8 cellular contexts compared by ENCODE assay signal in genomic region chr19:9768175-9769112, GRCh38. TPM values are rescaled to one million over a fixed set of nuclear protein-coding genes. Genes with fewer than 3 reads are reported as not detected.
A peak's percentile ranks its signal among the peaks of the same experiment; 100 is the strongest.
DNase-seq lines count a peak whose midpoint lies in the region; ATAC-seq, FAIRE-seq and TF ChIP-seq lines count a peak whose summit lies in the region.

Gene ZNF846, minus strand, starts transcription at chr19:9768738. Its CDS starts 3,788 bp downstream, at chr19:9764950.

- H3K36me3 Mint-ChIP-seq in WTC11: peaks cover 20% of the 10 kb centered on the region

- H3K27me3 ChIP-seq in small intestine (ENCODE audit: control insufficient read depth in 2 of 2, insufficient read depth in 2 of 2, low read length in 2 of 2): no peaks in the 10 kb centered on the region

- TF ChIP-seq CTCF in WTC11 (IDR thresholded peaks at IDR 0.05) (no peak), cardiac fibroblast (IDR thresholded peaks at IDR 0.05; ENCODE audit: low read depth, low read length) (peak; percentile 8)

- no peaks in the 10 kb centered on the region for H3K27me3 Mint-ChIP-seq in WTC11 (ENCODE audit: low read depth)

- peak; percentile 76 for DNase-seq in ACHN
- peak; percentile 92 for DNase-seq in NCI-H2196 treated with DMSO at 0.1 percent for 48 hours (lab: John Stamatoyannopoulos, UW; ENCODE audit: unreplicated experiment)
- DNase-seq in WTC11 (ENCODE audit: low spot score): peak; percentile 96
- peak; percentile 97 to 98 for DNase-seq in cardiac fibroblast (ENCODE audit: low read depth in 2 of 2)
- DNase-seq in iPS-NIHi11 (ENCODE audit: low spot score): peak; percentile 97
- DNase-seq in small intestine: peak; percentile 95

- H3K4me3 ChIP-seq in cardiac fibroblast (replicated peaks in 1 of 2; ENCODE audit: low read depth in 2 of 2, low read length in 2 of 2) (peak within 1 kb of the TSS; percentile 71 to 78), small intestine (ENCODE audit: low read depth in 1 of 2, low read length in 2 of 2) (peak within 1 kb of the TSS; percentile 42 to 48)

- peak within 1 kb of the TSS; percentile 94 for H3K4me3 Mint-ChIP-seq in WTC11

- no peaks in the 10 kb centered on the region for H3K9me3 ChIP-seq in small intestine (ENCODE audit: control insufficient read depth, low read depth)

- peak within 1 kb of the TSS; percentile 97 for H3K27ac Mint-ChIP-seq in WTC11

- H3K36me3 ChIP-seq in small intestine (ENCODE audit: control insufficient read depth in 2 of 2, insufficient read depth in 2 of 2, low read length in 2 of 2): peaks cover 2 to 4% of the 10 kb centered on the region in 2 donors

- H3K4me1 ChIP-seq in small intestine (ENCODE audit: control insufficient read depth in 2 of 2, insufficient read depth in 1 of 2, low read depth in 1 of 2, low read length in 1 of 2): no peaks in the 10 kb centered on the region

- H3K27ac ChIP-seq in small intestine (ENCODE audit: low read depth in 1 of 2, low read length in 1 of 2): peak within 1 kb of the TSS; percentile 86 to 99

- POLR2A ChIA-PET in WTC11 (lab: Charles Lee): interaction anchor here (0.5 to 1.4 kb wide), 6 partner anchors 10 to 93 kb away, joined by 3 to 7 read pairs (median 4); partner anchors contain the start of genes UBL5 and ZNF562

- WGBS in small intestine, 3 donors: 0 to 1% (median 0%) methylated on average over 50 to 65 of the region's 65 CpGs

- FAIRE-seq in small intestine (lab: Jason Lieb, UNC): no peak

- CTCF ChIA-PET in WTC11 (lab: Charles Lee): interaction anchor here (0.6 to 2.1 kb wide), 9 partner anchors 32 to 143 kb away, joined by 3 to 19 read pairs (median 4); partner anchors contain the start of genes PIN1 and ZNF562

- in situ Hi-C loops in ACHN (cut with HindIII; ENCODE audit: low pct_ligation_motif_present, low pct_unique_long_range_greater_than_20kb, low sequenced_read_pairs): no loop called here

- ATAC-seq in GM18868 (IDR thresholded peaks at IDR 0.05; ENCODE audit: unreplicated experiment) (peak; percentile 98), HG03108 (IDR thresholded peaks at IDR 0.05; ENCODE audit: unreplicated experiment) (peak; percentile 98), WTC11 (peak; percentile 98)

- H3K4me1 Mint-ChIP-seq in WTC11: no peaks in the 10 kb centered on the region

- peaks cover 13% of the 10 kb centered on the region for H3K9me3 Mint-ChIP-seq in WTC11

TF ChIP-seq in WTC11, 78 proteins besides CTCF, POLR2A, EP300 and RAD21 (continues in another document):
- peak; percentile 50; the same call in 1 of the 2 replicates for TF ChIP-seq ELF4 (CRISPR knock-in tag; IDR thresholded peaks at IDR 0.05; ENCODE audit: low read depth)
- TF ChIP-seq, protein P1, sequence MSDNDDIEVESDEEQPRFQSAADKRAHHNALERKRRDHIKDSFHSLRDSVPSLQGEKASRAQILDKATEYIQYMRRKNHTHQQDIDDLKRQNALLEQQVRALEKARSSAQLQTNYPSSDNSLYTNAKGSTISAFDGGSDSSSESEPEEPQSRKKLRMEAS (CRISPR knock-in tag; IDR thresholded peaks at IDR 0.05): peak; percentile 71
- TF ChIP-seq ZNF423 (CRISPR knock-in tag; IDR thresholded peaks at IDR 0.05): peak; percentile 93
- no peak for TF ChIP-seq TP53 (CRISPR knock-in tag; IDR thresholded peaks at IDR 0.05)
- 0 out of 2 replicates have a peak, but pooled peaks have one; percentile 25 for TF ChIP-seq KAT7 (CRISPR knock-in tag; IDR thresholded peaks at IDR 0.05; ENCODE audit: borderline replicate concordance)
- TF ChIP-seq, protein P2, sequence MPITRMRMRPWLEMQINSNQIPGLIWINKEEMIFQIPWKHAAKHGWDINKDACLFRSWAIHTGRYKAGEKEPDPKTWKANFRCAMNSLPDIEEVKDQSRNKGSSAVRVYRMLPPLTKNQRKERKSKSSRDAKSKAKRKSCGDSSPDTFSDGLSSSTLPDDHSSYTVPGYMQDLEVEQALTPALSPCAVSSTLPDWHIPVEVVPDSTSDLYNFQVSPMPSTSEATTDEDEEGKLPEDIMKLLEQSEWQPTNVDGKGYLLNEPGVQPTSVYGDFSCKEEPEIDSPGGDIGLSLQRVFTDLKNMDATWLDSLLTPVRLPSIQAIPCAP (CRISPR knock-in tag; IDR thresholded peaks at IDR 0.05): 0 out of 2 replicates have a peak, but pooled peaks have one; percentile 11
- TF ChIP-seq CBFB (CRISPR knock-in tag; IDR thresholded peaks at IDR 0.05; ENCODE audit: low read depth): 0 out of 2 replicates have a peak, but pooled peaks have one; percentile 43
- no peak for TF ChIP-seq ZNF671 (CRISPR knock-in tag; IDR thresholded peaks at IDR 0.05)
- 0 out of 2 replicates have a peak, but pooled peaks have one; percentile 4 for TF ChIP-seq TEAD4 (CRISPR knock-in tag; IDR thresholded peaks at IDR 0.05)
- TF ChIP-seq ZNF232 (CRISPR knock-in tag; IDR thresholded peaks at IDR 0.05): 0 out of 2 replicates have a peak, but pooled peaks have one; percentile 37
- peak; percentile 60; the same call in 1 of the 2 replicates for TF ChIP-seq FOXP1 (CRISPR knock-in tag; IDR thresholded peaks at IDR 0.05; ENCODE audit: borderline replicate concordance)
- TF ChIP-seq TEAD1 (CRISPR knock-in tag; IDR thresholded peaks at IDR 0.05): no peak; the same call in 1 of the 2 replicates
- TF ChIP-seq, protein P3, sequence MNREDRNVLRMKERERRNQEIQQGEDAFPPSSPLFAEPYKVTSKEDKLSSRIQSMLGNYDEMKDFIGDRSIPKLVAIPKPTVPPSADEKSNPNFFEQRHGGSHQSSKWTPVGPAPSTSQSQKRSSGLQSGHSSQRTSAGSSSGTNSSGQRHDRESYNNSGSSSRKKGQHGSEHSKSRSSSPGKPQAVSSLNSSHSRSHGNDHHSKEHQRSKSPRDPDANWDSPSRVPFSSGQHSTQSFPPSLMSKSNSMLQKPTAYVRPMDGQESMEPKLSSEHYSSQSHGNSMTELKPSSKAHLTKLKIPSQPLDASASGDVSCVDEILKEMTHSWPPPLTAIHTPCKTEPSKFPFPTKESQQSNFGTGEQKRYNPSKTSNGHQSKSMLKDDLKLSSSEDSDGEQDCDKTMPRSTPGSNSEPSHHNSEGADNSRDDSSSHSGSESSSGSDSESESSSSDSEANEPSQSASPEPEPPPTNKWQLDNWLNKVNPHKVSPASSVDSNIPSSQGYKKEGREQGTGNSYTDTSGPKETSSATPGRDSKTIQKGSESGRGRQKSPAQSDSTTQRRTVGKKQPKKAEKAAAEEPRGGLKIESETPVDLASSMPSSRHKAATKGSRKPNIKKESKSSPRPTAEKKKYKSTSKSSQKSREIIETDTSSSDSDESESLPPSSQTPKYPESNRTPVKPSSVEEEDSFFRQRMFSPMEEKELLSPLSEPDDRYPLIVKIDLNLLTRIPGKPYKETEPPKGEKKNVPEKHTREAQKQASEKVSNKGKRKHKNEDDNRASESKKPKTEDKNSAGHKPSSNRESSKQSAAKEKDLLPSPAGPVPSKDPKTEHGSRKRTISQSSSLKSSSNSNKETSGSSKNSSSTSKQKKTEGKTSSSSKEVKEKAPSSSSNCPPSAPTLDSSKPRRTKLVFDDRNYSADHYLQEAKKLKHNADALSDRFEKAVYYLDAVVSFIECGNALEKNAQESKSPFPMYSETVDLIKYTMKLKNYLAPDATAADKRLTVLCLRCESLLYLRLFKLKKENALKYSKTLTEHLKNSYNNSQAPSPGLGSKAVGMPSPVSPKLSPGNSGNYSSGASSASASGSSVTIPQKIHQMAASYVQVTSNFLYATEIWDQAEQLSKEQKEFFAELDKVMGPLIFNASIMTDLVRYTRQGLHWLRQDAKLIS (CRISPR knock-in tag; IDR thresholded peaks at IDR 0.05; ENCODE audit: borderline replicate concordance): 0 out of 2 replicates have a peak, but pooled peaks have one; percentile 50
- peak; percentile 86 for TF ChIP-seq ETV6 (CRISPR knock-in tag; IDR thresholded peaks at IDR 0.05)
- no peak for TF ChIP-seq AR (CRISPR knock-in tag; IDR thresholded peaks at IDR 0.05)
- TF ChIP-seq SP1 (CRISPR knock-in tag; conservative IDR thresholded peaks at IDR 0.05): peak; percentile 88
- no peak for TF ChIP-seq ERG (CRISPR knock-in tag; IDR thresholded peaks at IDR 0.05)
- TF ChIP-seq RORB (CRISPR knock-in tag; IDR thresholded peaks at IDR 0.05): no peak
- no peak for TF ChIP-seq JAZF1 (CRISPR knock-in tag; IDR thresholded peaks at IDR 0.05)
- TF ChIP-seq ESRRA (CRISPR knock-in tag; IDR thresholded peaks at IDR 0.05; ENCODE audit: borderline replicate concordance): no peak
- no peak; the same call in 1 of the 2 replicates for TF ChIP-seq NR3C1 (CRISPR knock-in tag; conservative IDR thresholded peaks at IDR 0.05; ENCODE audit: low read depth)

RNA-seq across cellular contexts. Expression of gene ZNF846, which starts in this region (rescaled TPM):
- 11.2 to 12.2 TPM (median 11.6 TPM) in 3 replicates for total RNA-seq in WTC11 (2021)
- 1 to 10 TPM; 2.2 to 3.1 (median 2.5) TPM for polyA plus RNA-seq in small intestine

Comparison
In these comparisons a context has a peak if more than half of its experiments do, and no peak if none do; other contexts are left out.
1. Peak in every context shown above with its lines: DNase-seq, ATAC-seq, H3K4me3 ChIP-seq and H3K27ac ChIP-seq.